Comparison of ENCODE assay signal across 8 cellular contexts in genomic region chr18:34809697-34810096, GRCh38.
DNase-seq lines count a peak whose midpoint lies in the region; ATAC-seq and TF ChIP-seq lines count a peak whose summit lies in the region.

No MANE protein-coding gene starts in this region.

- H3K27ac ChIP-seq in VCaP, result no peak overlapping the region
- H3K27ac ChIP-seq in upper lobe of right lung, result peak overlapping the region; percentile 28

- in situ Hi-C loops in HAP-1 (cut with MboI; ENCODE audit: low sequenced_read_pairs), result no loop called here

- H3K27me3 ChIP-seq in BE2C, result no peaks in the 10 kb centered on the region; the same call in 1 of the 2 replicates
- H3K27me3 ChIP-seq in HAP-1 (ENCODE audit: low read depth), result no peaks in the 10 kb centered on the region
- no peaks in the 10 kb centered on the region for H3K27me3 ChIP-seq in upper lobe of right lung

- H3K9me3 ChIP-seq in BE2C (no peaks in the 10 kb centered on the region), HAP-1 (no peaks in the 10 kb centered on the region), upper lobe of right lung (no peaks in the 10 kb centered on the region)

- H3K4me3 ChIP-seq in BE2C (ENCODE audit: low read depth, low read length), result no peak overlapping the region
- no peak overlapping the region for H3K4me3 ChIP-seq in HAP-1
- no peak overlapping the region for H3K4me3 ChIP-seq in upper lobe of right lung

- TF ChIP-seq CTCF in BE2C (IDR thresholded peaks at IDR 0.05; ENCODE audit: low read depth, low read length) (peak; percentile 42), VCaP (conservative IDR thresholded peaks at IDR 0.05) (0 out of 2 replicates have a peak, but pooled peaks have one; percentile 9), upper lobe of right lung (IDR thresholded peaks at IDR 0.05) (peak; percentile 44)

- peak; percentile 60 for ATAC-seq in upper lobe of right lung
- ATAC-seq in GM19351 (IDR thresholded peaks at IDR 0.05; ENCODE audit: unreplicated experiment), result no peak
- ATAC-seq in GM19455 (IDR thresholded peaks at IDR 0.05; ENCODE audit: unreplicated experiment), result no peak
- no peak for ATAC-seq in GM21526 (IDR thresholded peaks at IDR 0.05; ENCODE audit: low FRiP score, unreplicated experiment)

- intact Hi-C loops in upper lobe of right lung (cut with DNase I), result no loop called here

- DNase-seq in BE2C (peak; percentile 30), HAP-1 (ENCODE audit: low spot score in 2 of 2) (peak; percentile 16 to 67), iPS DF 4.7 (ENCODE audit: extremely low read depth, low spot score) (peak; percentile 19), upper lobe of right lung (no peak)

- H3K36me3 ChIP-seq in BE2C (no peaks in the 10 kb centered on the region), HAP-1 (replicated peaks) (no peaks in the 10 kb centered on the region), upper lobe of right lung (peaks cover 3% of the 10 kb centered on the region)

- H3K4me1 ChIP-seq in BE2C (no peaks in the 10 kb centered on the region), HAP-1 (no peaks in the 10 kb centered on the region), upper lobe of right lung (no peaks in the 10 kb centered on the region)
